ENCODE assay signal across 14 cellular contexts in genomic region chr10:132322621-132323048, GRCh38. TPM values are rescaled to one million over a fixed set of nuclear protein-coding genes. Genes with fewer than 3 reads are reported as not detected.
DNase-seq lines count a peak whose midpoint lies in the region; ATAC-seq, FAIRE-seq and TF ChIP-seq lines count a peak whose summit lies in the region.
"Had no signal": no experiment of that assay in that cellular context is flagged by ENCODE, and none has a peak within 500 bp of the region (broad histone marks: within the 10 kb centered on the region; RNA-seq: fewer than 3 reads in every experiment).

No MANE protein-coding gene starts in this region.

- H2AFZ ChIP-seq in GM12878 (ENCODE audit: control insufficient read depth, low read depth, low read length): no peak overlapping the region

- no peaks in the 10 kb centered on the region for H3K27me3 ChIP-seq in GM12878 (replicated peaks in 1 of 2; ENCODE audit: control insufficient read depth in 2 of 2, insufficient read depth in 2 of 2, low read length in 1 of 2)
- no peaks in the 10 kb centered on the region for H3K27me3 ChIP-seq in mesendoderm (ENCODE audit: insufficient read depth, low read length, poor library complexity)
- H3K27me3 ChIP-seq in suprapubic skin: no peaks in the 10 kb centered on the region
- H3K27me3 ChIP-seq: uterus had no signal

- peak; percentile 44 for FAIRE-seq in GM12878 (lab: Jason Lieb, UNC)

- H3K9ac ChIP-seq in GM12878 (ENCODE audit: control insufficient read depth, insufficient read depth, low read length): no peak overlapping the region
- no peak overlapping the region for H3K9ac ChIP-seq in mesendoderm (ENCODE audit: low read length)

- H2BK5ac ChIP-seq in mesendoderm (ENCODE audit: low read length): no peak overlapping the region

- intact Hi-C loops in GM12878 (cut with micrococcal nuclease; ENCODE audit: unreplicated experiment): loop anchor here (5.0 to 10.0 kb wide), 2 partner anchors 215 to 252 kb away; partner anchors contain the start of gene INPP5A

- H3K9me3 Mint-ChIP-seq in stimulated activated effector memory CD8-positive, alpha-beta T cell treated with anti-CD3 and anti-CD28 coated beads, Interleukin-12 subunit alpha, Interleukin-12 subunit beta, amount 100 ng/mL, for 72 hours: no peaks in the 10 kb centered on the region

- no peak overlapping the region for H3K4me3 Mint-ChIP-seq in stimulated activated effector memory CD8-positive, alpha-beta T cell treated with anti-CD3 and anti-CD28 coated beads, Interleukin-12 subunit alpha, Interleukin-12 subunit beta, amount 100 ng/mL, for 72 hours

- no peaks in the 10 kb centered on the region for H3K79me1 ChIP-seq in mesendoderm (ENCODE audit: low read length)

- BruUV-seq in GM12878 (replicated peaks; lab: Mats Ljungman, UMichigan): no TSS peak

- H3K4ac ChIP-seq in mesendoderm (ENCODE audit: low read depth, low read length): no peak overlapping the region

- H2BK120ac ChIP-seq in mesendoderm (ENCODE audit: low read depth, low read length): no peak overlapping the region

- H3K36me3 Mint-ChIP-seq in stimulated activated effector memory CD8-positive, alpha-beta T cell treated with anti-CD3 and anti-CD28 coated beads, Interleukin-12 subunit alpha, Interleukin-12 subunit beta, amount 100 ng/mL, for 72 hours: peaks cover 14% of the 10 kb centered on the region

- H3K4me3 ChIP-seq in GM12878: no peak overlapping the region
- H3K4me3 ChIP-seq in mesendoderm (ENCODE audit: low read length): no peak overlapping the region
- H3K4me3 ChIP-seq in suprapubic skin: no peak overlapping the region
- H3K4me3 ChIP-seq: uterus had no signal

- no peak for TF ChIP-seq CTCF in GM12878 (IDR thresholded peaks at IDR 0.05 in 2 of 3, conservative IDR thresholded peaks at IDR 0.05 in 1 of 3; ENCODE audit: control insufficient read depth in 2 of 3, extremely low read depth in 1 of 3, insufficient read depth in 1 of 3, low read depth in 3 of 3, low read length in 3 of 3)
- no peak for TF ChIP-seq CTCF in suprapubic skin (IDR thresholded peaks at IDR 0.05)

- H3K36me3 ChIP-seq in GM12878 (ENCODE audit: control insufficient read depth in 2 of 2, insufficient read depth in 2 of 2, low read length in 1 of 2) (peaks cover 0 to 3% of the 10 kb centered on the region in 2 experiments; a peak in 1 of 4 replicates), mesendoderm (ENCODE audit: control insufficient read depth, insufficient read depth, low read length) (no peaks in the 10 kb centered on the region), suprapubic skin (peaks cover 3% of the 10 kb centered on the region)
- H3K36me3 ChIP-seq: uterus had no signal

- no peaks in the 10 kb centered on the region for H4K20me1 ChIP-seq in GM12878 (ENCODE audit: control insufficient read depth, insufficient read depth)

- TF ChIP-seq POLR2A in GM12878 (IDR thresholded peaks at IDR 0.05; ENCODE audit: low read depth, low read length) (no peak), suprapubic skin (IDR thresholded peaks at IDR 0.05) (no peak)

- no peak overlapping the region for H3K56ac ChIP-seq in mesendoderm (ENCODE audit: low read length)

- in situ Hi-C loops in GM12878 (cut with MboI): no loop called here

- H3K79me2 ChIP-seq in GM12878 (ENCODE audit: control insufficient read depth, insufficient read depth, low read length) (no peaks in the 10 kb centered on the region), mesendoderm (ENCODE audit: control insufficient read depth, insufficient read depth, low read length) (no peaks in the 10 kb centered on the region)

- H2BK15ac ChIP-seq in mesendoderm (replicated peaks; ENCODE audit: low read depth): no peak overlapping the region

- 62% methylated on average over 5 of the region's 5 CpGs for WGBS in GM12878 (ENCODE audit: insufficient coverage, insufficient replicate concordance, low lambda C conversion rate, missing lambda C conversion rate)
- WGBS in mesendoderm (ENCODE audit: extremely low coverage, insufficient coverage, low lambda C conversion rate): no CpG with 5 or more reads among the region's 5 CpGs
- WGBS in suprapubic skin: 82% methylated on average over 5 of the region's 5 CpGs

- no peak for TF ChIP-seq EP300 in GM12878 (IDR thresholded peaks at IDR 0.05; ENCODE audit: borderline replicate concordance in 1 of 2, control insufficient read depth in 1 of 2, low read depth in 2 of 2, low read length in 2 of 2)
- TF ChIP-seq EP300 in suprapubic skin (IDR thresholded peaks at IDR 0.05): no peak

- no peak for TF ChIP-seq RAD21 in GM12878 (IDR thresholded peaks at IDR 0.05; ENCODE audit: insufficient read depth, low read depth, low read length)

- H4K8ac ChIP-seq in mesendoderm (ENCODE audit: low read depth, low read length): no peak overlapping the region

- H3K4me1 ChIP-seq in GM12878 (ENCODE audit: control insufficient read depth, insufficient read depth, low read length) (peaks cover 36% of the 10 kb centered on the region), mesendoderm (ENCODE audit: control insufficient read depth, low read depth, low read length) (no peaks in the 10 kb centered on the region), suprapubic skin (peaks cover 8% of the 10 kb centered on the region)
- H3K4me1 ChIP-seq: uterus had no signal

- H3K27ac ChIP-seq in GM12878 (ENCODE audit: control insufficient read depth, insufficient read depth) (no peak overlapping the region), mesendoderm (ENCODE audit: low read depth, low read length) (no peak overlapping the region), suprapubic skin (no peak overlapping the region)
- H3K27ac ChIP-seq: uterus had no signal

- peak; percentile 35 to 40 for DNase-seq in AML-193 (lab: John Stamatoyannopoulos, UW)
- DNase-seq in LHCN-M2 (ENCODE audit: low read depth): peak; percentile 64
- DNase-seq in GM12878 (ENCODE audit: low read depth, low spot score): no peak
- DNase-seq in mesendoderm: peak; percentile 28
- no peak for DNase-seq in stimulated activated effector memory CD8-positive, alpha-beta T cell treated with anti-CD3 and anti-CD28 coated beads, Interleukin-12 subunit alpha, Interleukin-12 subunit beta, amount 100 ng/mL, for 72 hours (ENCODE audit: low spot score in 2 of 2)
- DNase-seq in suprapubic skin (ENCODE audit: low spot score in 2 of 2): no peak
- DNase-seq: KG1, NCI-H524, uterus had no signal

- ATAC-seq in GM12878 (no peak), HG02678 (IDR thresholded peaks at IDR 0.05; ENCODE audit: unreplicated experiment) (no peak), HG02623 (IDR thresholded peaks at IDR 0.05; ENCODE audit: unreplicated experiment) (no peak)
- ATAC-seq in stimulated activated effector memory CD8-positive, alpha-beta T cell treated with anti-CD3 and anti-CD28 coated beads, Interleukin-12 subunit alpha, Interleukin-12 subunit beta, amount 100 ng/mL, for 72 hours: no peak
- ATAC-seq: esophagus mucosa, left colon had no signal

- H3K23ac ChIP-seq in mesendoderm (ENCODE audit: low read length): no peak overlapping the region

- CTCF ChIA-PET in GM12878 (lab: Yijun Ruan, JAX): no interaction called here

- POLR2A ChIA-PET in GM12878 (lab: Charles Lee): no interaction called here

- RAD21 ChIA-PET in GM12878 (lab: Charles Lee; ENCODE audit: unreplicated experiment): no interaction called here

- SMC1A ChIA-PET in GM12878 (lab: Charles Lee; ENCODE audit: uncharacterized antibody, unreplicated experiment): no interaction called here

- H3K4me1 Mint-ChIP-seq in stimulated activated effector memory CD8-positive, alpha-beta T cell treated with anti-CD3 and anti-CD28 coated beads, Interleukin-12 subunit alpha, Interleukin-12 subunit beta, amount 100 ng/mL, for 72 hours: peaks cover 60% of the 10 kb centered on the region

- H3K27ac Mint-ChIP-seq in stimulated activated effector memory CD8-positive, alpha-beta T cell treated with anti-CD3 and anti-CD28 coated beads, Interleukin-12 subunit alpha, Interleukin-12 subunit beta, amount 100 ng/mL, for 72 hours: no peak overlapping the region
- H3K27ac Mint-ChIP-seq: progenitor cell of endocrine pancreas had no signal

- peaks cover 1% of the 10 kb centered on the region; the same call in 1 of the 3 replicates for H3K9me3 ChIP-seq in GM12878 (replicated peaks; ENCODE audit: control insufficient read depth, insufficient read depth, low read length)
- H3K9me3 ChIP-seq in suprapubic skin: no peaks in the 10 kb centered on the region
- H3K9me3 ChIP-seq: uterus had no signal

- H3K18ac ChIP-seq in mesendoderm (ENCODE audit: low read length): no peak overlapping the region

- H2AK5ac ChIP-seq in mesendoderm (ENCODE audit: low read length): no peak overlapping the region

- H4K5ac ChIP-seq in mesendoderm (ENCODE audit: low read length): no peak overlapping the region

- 0 out of 2 replicates have a peak overlapping the region, but pooled peaks have one; percentile 26 for H3K4me2 ChIP-seq in GM12878 (ENCODE audit: control insufficient read depth, insufficient read depth)
- H3K4me2 ChIP-seq in mesendoderm (ENCODE audit: low read length): no peak overlapping the region

RNA-seq across cellular contexts. Expression of gene LRRC27, which starts 9.4 kb away (rescaled TPM):
- 3.7 and 5.1 TPM in 2 replicates for total RNA-seq in LHCN-M2 (2014; rRNA removed)
- polyA plus RNA-seq in LHCN-M2 (2012): 5.1 TPM
- 16.5 and 22.5 TPM in 2 replicates for total RNA-seq in GM12878 (2013; cell fraction: nucleolus; rRNA removed)
- 6.3 and 6.8 TPM in 2 replicates for total RNA-seq in GM12878 (2014; rRNA removed)
- 3.8 and 5.0 TPM in 2 replicates for total RNA-seq in GM12878 (2014; rRNA removed; fragmentation: Illumina TruSeq; extraction: Trizol)
- 3.3 and 4.5 TPM in 2 replicates for total RNA-seq in GM12878 (2021)
- 4.1 TPM for polyA plus RNA-seq in GM12878 (2011; ENCODE audit: low read depth)
- polyA plus RNA-seq in GM12878 (2011; rRNA removed): 0.62 and 0.84 TPM in 2 replicates
- polyA plus RNA-seq in GM12878 (2011; cell fraction: cytosol; rRNA removed): 0.72 and 0.82 TPM in 2 replicates
- 2.5 and 2.8 TPM in 2 replicates for polyA plus RNA-seq in GM12878 (2011; cell fraction: nucleus; rRNA removed)
- polyA plus RNA-seq in GM12878 (2012): 4.0 and 4.5 TPM in 2 replicates
- 4.6 and 6.4 TPM in 2 replicates for polyA plus RNA-seq in GM12878 (2014; fragmentation: Illumina TruSeq; extraction: Trizol)
- polyA plus RNA-seq in GM12878 (2014; fragmentation: Nextera tagmentation; extraction: Ambion mirVana): under 1 TPM; 0.48 to 0.80 TPM
- polyA plus RNA-seq in GM12878 (2014; rRNA removed): 4.3 and 6.9 TPM in 2 replicates
- 1 to 10 TPM; 4.8 to 6.5 TPM for polyA plus RNA-seq in GM12878 (2016; fragmentation: Nextera tagmentation; extraction: Ambion mirVana)
- polyA minus RNA-seq in GM12878 (2011; rRNA and poly(A)+ RNA removed): 0.36 TPM in 1 of 2 replicates, not detected in the other
- polyA minus RNA-seq in GM12878 (2011; cell fraction: cytosol; rRNA and poly(A)+ RNA removed): not detected in 2 replicates
- polyA minus RNA-seq in GM12878 (2011; cell fraction: nucleus; rRNA and poly(A)+ RNA removed): 0.73 and 1.2 TPM in 2 replicates
- polyA plus RNA-seq in mesendoderm (2013, experiment 1 of 2): 1.7 TPM
- 1.8 TPM for polyA plus RNA-seq in mesendoderm (2013, experiment 2 of 2)
- total RNA-seq in suprapubic skin: 10 to 100 TPM in 1 of 4 donors, 1 to 10 TPM in 3; 6.6 to 13.1 (median 7.1) TPM

RNA-seq across cellular contexts. Expression of gene STK32C, which starts 14.9 kb away (rescaled TPM):
- 11.8 and 12.6 TPM in 2 replicates for total RNA-seq in LHCN-M2 (2014; rRNA removed)
- 25.8 TPM for polyA plus RNA-seq in LHCN-M2 (2012)
- 2.5 and 5.1 TPM in 2 replicates for total RNA-seq in GM12878 (2013; cell fraction: nucleolus; rRNA removed)
- 8.4 and 10.1 TPM in 2 replicates for total RNA-seq in GM12878 (2014; rRNA removed)
- total RNA-seq in GM12878 (2014; rRNA removed; fragmentation: Illumina TruSeq; extraction: Trizol): 3.8 and 4.5 TPM in 2 replicates
- 10.7 and 11.5 TPM in 2 replicates for total RNA-seq in GM12878 (2021)
- 8.7 TPM for polyA plus RNA-seq in GM12878 (2011; ENCODE audit: low read depth)
- 1.5 and 1.9 TPM in 2 replicates for polyA plus RNA-seq in GM12878 (2011; rRNA removed)
- 1.4 and 1.9 TPM in 2 replicates for polyA plus RNA-seq in GM12878 (2011; cell fraction: cytosol; rRNA removed)
- 1.1 and 2.6 TPM in 2 replicates for polyA plus RNA-seq in GM12878 (2011; cell fraction: nucleus; rRNA removed)
- 8.1 and 13.5 TPM in 2 replicates for polyA plus RNA-seq in GM12878 (2012)
- polyA plus RNA-seq in GM12878 (2014; fragmentation: Illumina TruSeq; extraction: Trizol): 3.3 and 4.5 TPM in 2 replicates
- 1 to 10 TPM; 1.6 to 4.1 TPM for polyA plus RNA-seq in GM12878 (2014; fragmentation: Nextera tagmentation; extraction: Ambion mirVana)
- polyA plus RNA-seq in GM12878 (2014; rRNA removed): 12.4 and 18.1 TPM in 2 replicates
- 10 to 100 TPM; 10.5 to 11.3 TPM for polyA plus RNA-seq in GM12878 (2016; fragmentation: Nextera tagmentation; extraction: Ambion mirVana)
- 0.62 TPM in 1 of 2 replicates, not detected in the other for polyA minus RNA-seq in GM12878 (2011; rRNA and poly(A)+ RNA removed)
- not detected in 2 replicates for polyA minus RNA-seq in GM12878 (2011; cell fraction: cytosol; rRNA and poly(A)+ RNA removed)
- polyA minus RNA-seq in GM12878 (2011; cell fraction: nucleus; rRNA and poly(A)+ RNA removed): 0.36 and 0.96 TPM in 2 replicates
- polyA plus RNA-seq in mesendoderm (2013, experiment 1 of 2): 3.8 TPM
- 3.7 TPM for polyA plus RNA-seq in mesendoderm (2013, experiment 2 of 2)
- 1 to 10 TPM; 1.3 to 5.6 (median 4.7) TPM for total RNA-seq in suprapubic skin

Comparison
In these comparisons a context has a peak if more than half of its experiments do, and no peak if none do; other contexts are left out.
1. DNase-seq: peak in AML-193 (2 of 2), LHCN-M2 (single experiment) and mesendoderm (single experiment); none in GM12878 (single experiment), stimulated activated effector memory CD8-positive, alpha-beta T cell treated with anti-CD3 and anti-CD28 coated beads, Interleukin-12 subunit alpha, Interleukin-12 subunit beta, amount 100 ng/mL, for 72 hours (0 of 2) and suprapubic skin (0 of 2).